In genomic region chr12:127923501-127923900, GRCh38 we compare ENCODE assay signal across 11 cellular contexts.
"Had no signal": no experiment of that assay in that cellular context is flagged by ENCODE, and none has a peak within 500 bp of the region (broad histone marks: within the 10 kb centered on the region; RNA-seq: fewer than 3 reads in every experiment).

No MANE protein-coding gene starts in this region.

- H3K4me2 ChIP-seq: GM23338 had no signal

- H3K9me3 ChIP-seq: HAP-1 had no signal

- H2AFZ ChIP-seq: GM23248, GM23338 had no signal

- H3K27ac Mint-ChIP-seq: GM23338, HFFc6 had no signal

- H3K9ac ChIP-seq: GM23248 had no signal

- H3K4me1 Mint-ChIP-seq: GM23338, H9 had no signal

- H3K4me3 Mint-ChIP-seq: GM23338, H9, HFFc6 had no signal

- H3K36me3 ChIP-seq: HAP-1 had no signal

- ATAC-seq: GM23338, HCT116 had no signal

- H3K4me3 ChIP-seq: GM23248, GM23338, HAP-1 had no signal

- H3K4me1 ChIP-seq: HAP-1 had no signal

- DNase-seq: GM23248, GOT3, H7, H9, HCEC 1CT, HFFc6 had no signal

- H3K9me3 Mint-ChIP-seq: H9 had no signal

- FAIRE-seq: H1, H54 had no signal

- H3K27ac ChIP-seq: GM23248 had no signal
